In the genomic region with DNA sequence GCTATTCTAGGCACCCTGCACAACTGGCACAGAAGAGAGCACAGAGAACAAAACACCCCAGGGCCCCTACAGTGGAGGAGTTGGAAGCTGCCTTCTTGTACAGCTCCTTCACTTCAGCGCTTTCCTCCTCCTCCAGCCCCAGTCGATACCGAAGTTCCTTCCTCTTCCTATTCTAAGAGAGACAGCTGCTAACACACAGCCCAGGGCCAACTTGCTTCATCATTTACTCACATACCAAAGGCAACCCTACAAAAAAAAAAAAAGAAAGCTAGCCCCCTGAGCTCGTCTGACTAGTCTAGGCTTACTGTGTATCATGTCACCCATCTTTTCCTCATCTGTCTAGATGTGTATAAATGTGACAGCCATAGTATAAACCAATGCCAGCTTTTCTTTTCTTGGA, we compare ENCODE assay signal across 16 cellular contexts.
"Had no signal": no experiment of that assay in that cellular context is flagged by ENCODE, and none has a peak within 500 bp of the region (broad histone marks: within the 10 kb centered on the region; RNA-seq: fewer than 3 reads in every experiment).

No MANE protein-coding gene starts in this region.

- H3K36me3 ChIP-seq: lower lobe of right lung, pancreas, thyroid gland, uterus had no signal

- H3K9me3 Mint-ChIP-seq: activated CD4-positive, alpha-beta T cell treated with anti-CD3 and anti-CD28 coated beads, Interleukin-2, amount 10 ng/mL, durations not matched to agents 7 days and 5 days had no signal

- H3K9me3 ChIP-seq: lower lobe of right lung, pancreas, thyroid gland, uterus had no signal

- DNase-seq: activated CD4-positive, alpha-beta T cell treated with anti-CD3 and anti-CD28 coated beads, Interleukin-2, amount 10 ng/mL, durations not matched to agents 7 days and 5 days; activated CD4-positive, CD25-positive, alpha-beta regulatory T cell; activated CD8-positive, alpha-beta memory T cell treated with anti-CD3 and anti-CD28 coated beads, Interleukin-2, amount 50 U/mL, for 48 hours; activated gamma-delta T cell; activated T-cell treated with anti-CD3 and anti-CD28 coated beads, Interleukin-2, amount 50 U/mL, for 72 hours; central memory CD4-positive, alpha-beta T cell; effector CD8-positive, alpha-beta T cell; foreskin keratinocyte; lower lobe of right lung; pancreas; T-helper 2 cell; thyroid gland; uterus had no signal

- H3K4me1 ChIP-seq: foreskin keratinocyte, lower lobe of right lung, pancreas, thyroid gland, uterus had no signal

- H3K27me3 Mint-ChIP-seq: activated CD4-positive, alpha-beta T cell treated with anti-CD3 and anti-CD28 coated beads, Interleukin-2, amount 10 ng/mL, durations not matched to agents 7 days and 5 days had no signal

- H3K36me3 Mint-ChIP-seq: activated naive CD4-positive, alpha-beta T cell treated with anti-CD3 and anti-CD28 coated beads, Interleukin-2, amount 50 U/mL, for 72 hours; stimulated activated effector memory CD8-positive, alpha-beta T cell treated with anti-CD3 and anti-CD28 coated beads, Interleukin-12 subunit alpha, Interleukin-12 subunit beta, amount 100 ng/mL, for 72 hours had no signal

- ATAC-seq: activated naive CD4-positive, alpha-beta T cell treated with anti-CD3 and anti-CD28 coated beads, Interleukin-2, amount 50 U/mL, for 72 hours; activated T-cell treated with anti-CD3 and anti-CD28 coated beads, Interleukin-2, amount 50 U/mL, for 72 hours; foreskin keratinocyte; lower lobe of right lung; pancreas; stimulated activated effector memory CD8-positive, alpha-beta T cell treated with anti-CD3 and anti-CD28 coated beads, Interleukin-12 subunit alpha, Interleukin-12 subunit beta, amount 100 ng/mL, for 72 hours had no signal

- H3K4me3 Mint-ChIP-seq: activated CD4-positive, alpha-beta T cell treated with anti-CD3 and anti-CD28 coated beads, Interleukin-2, amount 10 ng/mL, durations not matched to agents 7 days and 5 days; activated T-cell treated with anti-CD3 and anti-CD28 coated beads, Interleukin-2, amount 50 U/mL, for 72 hours; stimulated activated effector memory CD8-positive, alpha-beta T cell treated with anti-CD3 and anti-CD28 coated beads, Interleukin-12 subunit alpha, Interleukin-12 subunit beta, amount 100 ng/mL, for 72 hours had no signal

- H3K27ac ChIP-seq: coronary artery, foreskin keratinocyte, lower lobe of right lung, pancreas, thyroid gland, uterus had no signal

- H3K27me3 ChIP-seq: foreskin keratinocyte, pancreas, thyroid gland, uterus had no signal

- H3K4me3 ChIP-seq: coronary artery, lower lobe of right lung, pancreas, thyroid gland, uterus had no signal

- H3K27ac Mint-ChIP-seq: activated CD4-positive, alpha-beta T cell treated with anti-CD3 and anti-CD28 coated beads, Interleukin-2, amount 10 ng/mL, durations not matched to agents 7 days and 5 days; activated naive CD4-positive, alpha-beta T cell treated with anti-CD3 and anti-CD28 coated beads, Interleukin-2, amount 50 U/mL, for 72 hours; activated T-cell treated with anti-CD3 and anti-CD28 coated beads, Interleukin-2, amount 50 U/mL, for 72 hours; stimulated activated effector memory CD8-positive, alpha-beta T cell treated with anti-CD3 and anti-CD28 coated beads, Interleukin-12 subunit alpha, Interleukin-12 subunit beta, amount 100 ng/mL, for 72 hours had no signal

- H3K4me1 Mint-ChIP-seq: activated CD4-positive, alpha-beta T cell treated with anti-CD3 and anti-CD28 coated beads, Interleukin-2, amount 10 ng/mL, durations not matched to agents 7 days and 5 days; stimulated activated effector memory CD8-positive, alpha-beta T cell treated with anti-CD3 and anti-CD28 coated beads, Interleukin-12 subunit alpha, Interleukin-12 subunit beta, amount 100 ng/mL, for 72 hours had no signal
